Comparison of ENCODE assay signal across 11 cellular contexts in the genomic region with DNA sequence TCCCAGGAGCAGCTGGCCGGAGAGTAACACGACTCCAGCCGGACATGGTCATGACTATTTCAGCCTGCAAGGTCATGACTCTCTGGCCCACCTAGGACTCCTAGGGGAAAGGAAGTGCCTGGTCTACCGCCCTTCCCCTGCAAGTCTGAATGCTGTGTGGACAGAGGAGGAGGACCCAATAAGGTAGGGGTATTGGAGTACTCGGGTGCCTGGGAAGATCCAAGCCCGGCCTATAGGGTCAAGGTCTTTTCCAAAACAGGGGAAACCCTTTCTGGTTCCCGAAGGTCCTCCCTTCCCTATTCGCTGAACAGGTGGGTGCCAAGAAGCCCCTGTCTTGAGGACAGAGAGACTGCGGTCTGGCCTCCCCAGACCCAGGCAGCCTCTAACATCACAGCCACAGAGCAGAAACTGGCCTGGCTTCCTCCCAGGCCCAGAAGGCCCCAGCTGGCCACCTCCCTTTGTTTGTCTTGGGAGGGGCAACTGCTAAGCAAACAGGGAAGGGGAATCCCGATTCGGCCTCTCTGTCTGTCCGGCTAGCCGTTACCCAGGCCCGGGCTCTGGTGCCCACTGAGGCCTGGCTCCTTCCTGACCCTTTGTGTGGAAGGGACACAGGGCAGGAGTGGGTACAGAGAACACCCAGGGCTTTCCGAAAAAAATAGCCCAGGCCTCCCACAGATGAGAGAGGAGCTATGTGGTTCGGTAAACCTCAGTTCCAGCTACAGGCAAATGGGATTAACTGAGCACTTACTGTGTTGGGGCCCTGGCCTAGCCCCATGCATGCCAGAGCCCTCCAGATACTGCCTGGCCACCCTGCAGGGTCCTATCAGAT. TPM values are rescaled to one million over a fixed set of nuclear protein-coding genes. Genes with fewer than 3 reads are reported as not detected.
DNase-seq lines count a peak whose midpoint lies in the region; ATAC-seq, FAIRE-seq and TF ChIP-seq lines count a peak whose summit lies in the region.
"Had no signal": no experiment of that assay in that cellular context is flagged by ENCODE, and none has a peak within 500 bp of the region (broad histone marks: within the 10 kb centered on the region; RNA-seq: fewer than 3 reads in every experiment).

No MANE protein-coding gene starts in this region.

- no peak overlapping the region for H3K14ac ChIP-seq in H1 (ENCODE audit: insufficient read length)

- no peak overlapping the region for H3K4me2 ChIP-seq in H1 (ENCODE audit: insufficient read depth in 1 of 2, low read depth in 2 of 2, low read length in 2 of 2)

- H2BK15ac ChIP-seq in H1 (ENCODE audit: low read length): peak overlapping the region; percentile 88; the same call in 1 of the 2 replicates

- peak overlapping the region in 7 of 9 donors; percentile 64 to 99 (median 97) for H3K27ac Mint-ChIP-seq in naive thymus-derived CD4-positive, alpha-beta T cell

- H3K79me1 ChIP-seq in H1 (ENCODE audit: low read depth, low read length): no peaks in the 10 kb centered on the region

- H3K23ac ChIP-seq in H1 (ENCODE audit: insufficient read length): no peak overlapping the region

- H3K36me3 ChIP-seq in H1 (ENCODE audit: control insufficient read depth in 2 of 4, insufficient read depth in 4 of 4, low read length in 3 of 4) (no peaks in the 10 kb centered on the region), vagina (no peaks in the 10 kb centered on the region)
- H3K36me3 ChIP-seq in naive thymus-derived CD4-positive, alpha-beta T cell (ENCODE audit: control insufficient read depth in 2 of 3, insufficient read depth in 3 of 3, low read length in 3 of 3): no peaks in the 10 kb centered on the region

- intact Hi-C loops in Right ventricle myocardium inferior (cut with DNase I): no loop called here
- intact Hi-C loops in cardiac septum (cut with DNase I): no loop called here
- intact Hi-C loops in naive thymus-derived CD4-positive, alpha-beta T cell (cut with micrococcal nuclease): loop anchor here in 1 of 2 donors (5.0 kb wide), 1 partner anchor 217 kb away; no protein-coding TSS in a partner anchor
- intact Hi-C loops in vagina (cut with DNase I): no loop called here

- H3K4me1 Mint-ChIP-seq in naive thymus-derived CD4-positive, alpha-beta T cell: peaks cover 31 to 62% (median 55%) of the 10 kb centered on the region in 7 donors

- TF ChIP-seq POLR2A in H1 (IDR thresholded peaks at IDR 0.05; ENCODE audit: control extremely low read depth in 1 of 2, low read depth in 2 of 2, low read length in 2 of 2): no peak
- TF ChIP-seq POLR2A in vagina (IDR thresholded peaks at IDR 0.05): no peak

- H2BK120ac ChIP-seq in H1 (replicated peaks; ENCODE audit: low read depth, low read length): no peak overlapping the region

- ATAC-seq in Right ventricle myocardium inferior: peak; percentile 24
- ATAC-seq in naive thymus-derived CD4-positive, alpha-beta T cell: no peak
- ATAC-seq: SK-N-SH treated with all-trans-retinoic acid at 6 μM for 48 hours had no signal

- H2AK5ac ChIP-seq in H1 (ENCODE audit: low read depth, low read length): no peak overlapping the region

- no peak overlapping the region for H3K4me3 ChIP-seq in H1 (ENCODE audit: extremely low read depth in 1 of 4, insufficient read depth in 2 of 4, low read depth in 3 of 4, low read length in 4 of 4)
- H3K4me3 ChIP-seq in naive thymus-derived CD4-positive, alpha-beta T cell (ENCODE audit: low read length): no peak overlapping the region
- H3K4me3 ChIP-seq in vagina: no peak overlapping the region

- peak; percentile 39 for DNase-seq in Right ventricle myocardium inferior (ENCODE audit: missing footprints)
- no peak for DNase-seq in cardiac septum (ENCODE audit: low spot score)
- no peak for DNase-seq in H1 (ENCODE audit: low read depth in 1 of 2, low spot score in 2 of 2)
- DNase-seq in naive thymus-derived CD4-positive, alpha-beta T cell: no peak
- DNase-seq in vagina (ENCODE audit: extremely low spot score in 2 of 2): no peak
- DNase-seq in putamen (ENCODE audit: low spot score): no peak
- DNase-seq in Kasumi-1 (lab: John Stamatoyannopoulos, UW): no peak
- no peak for DNase-seq in 8988T
- DNase-seq: activated CD8-positive, alpha-beta memory T cell treated with anti-CD3 and anti-CD28 coated beads, Interleukin-2, amount 50 U/mL, for 4 hours; NCI-H1436 had no signal

- H3K4ac ChIP-seq in H1 (replicated peaks; ENCODE audit: insufficient read length, low read depth, low read length): no peak overlapping the region

- H4K8ac ChIP-seq in H1 (ENCODE audit: extremely low read depth, insufficient read depth, low read length): no peak overlapping the region

- TF ChIP-seq RAD21 in H1 (IDR thresholded peaks at IDR 0.05 in 1 of 2, conservative IDR thresholded peaks at IDR 0.05 in 1 of 2; ENCODE audit: low read depth in 2 of 2, low read length in 2 of 2): no peak

- no peak overlapping the region for H3K9ac ChIP-seq in H1 (replicated peaks in 1 of 4; ENCODE audit: extremely low read depth in 1 of 4, low read depth in 3 of 4, low read length in 3 of 4)

- H3K27ac ChIP-seq in H1 (ENCODE audit: low read depth, low read length): no peak overlapping the region
- H3K27ac ChIP-seq in naive thymus-derived CD4-positive, alpha-beta T cell (ENCODE audit: low read depth, low read length): peak overlapping the region; percentile 97
- peak overlapping the region; percentile 33 for H3K27ac ChIP-seq in vagina

- no peak overlapping the region; the same call in 1 of the 2 replicates for H3K18ac ChIP-seq in H1 (ENCODE audit: extremely low read depth, low read length)

- POLR2A ChIA-PET in H1 (lab: Charles Lee; ENCODE audit: partially characterized antibody): interaction anchor here (0.8 to 22.5 kb wide), 4 partner anchors 10 to 45 kb away, joined by 3 to 366 read pairs (median 4); partner anchors contain the start of gene SCN1B
- POLR2A ChIA-PET in naive thymus-derived CD4-positive, alpha-beta T cell (lab: Charles Lee): interaction anchor here (0.6 to 10.7 kb wide), 6 partner anchors 7 to 47 kb away, joined by 4 to 237 read pairs (median 16); partner anchors contain the start of gene HPN

- H3K9me3 ChIP-seq in H1 (ENCODE audit: insufficient read depth in 2 of 2, low read depth in 1 of 2, low read length in 1 of 2) (no peaks in the 10 kb centered on the region), vagina (no peaks in the 10 kb centered on the region)
- no peaks in the 10 kb centered on the region for H3K9me3 ChIP-seq in naive thymus-derived CD4-positive, alpha-beta T cell (ENCODE audit: control insufficient read depth in 2 of 3, low read length in 3 of 3)

- H4K5ac ChIP-seq in H1 (ENCODE audit: insufficient read length, low read depth, low read length): no peak overlapping the region

- H3K9me3 Mint-ChIP-seq in naive thymus-derived CD4-positive, alpha-beta T cell: peaks cover 0 to 4% (median 0%) of the 10 kb centered on the region in 11 donors

- H3K4me1 ChIP-seq in H1 (replicated peaks in 1 of 4; ENCODE audit: control insufficient read depth in 3 of 4, insufficient read depth in 4 of 4, low read length in 3 of 4): peaks cover 0 to 10% (median 8%) of the 10 kb centered on the region in 4 experiments; a peak in 6 of 7 replicates
- peaks cover 40 to 46% of the 10 kb centered on the region in 2 donors for H3K4me1 ChIP-seq in naive thymus-derived CD4-positive, alpha-beta T cell (ENCODE audit: control insufficient read depth in 2 of 2, insufficient read depth in 2 of 2, low read length in 2 of 2)
- H3K4me1 ChIP-seq in vagina: peaks cover 17% of the 10 kb centered on the region

- no peak overlapping the region for H2AFZ ChIP-seq in H1 (ENCODE audit: low read length)

- TF ChIP-seq EP300 in H1 (IDR thresholded peaks at IDR 0.05; ENCODE audit: borderline replicate concordance in 1 of 2, low read depth in 2 of 2, low read length in 2 of 2): no peak

- H3K27me3 Mint-ChIP-seq in naive thymus-derived CD4-positive, alpha-beta T cell: no peaks in the 10 kb centered on the region

- no peaks in the 10 kb centered on the region for H3K27me3 ChIP-seq in H1 (replicated peaks in 1 of 4; ENCODE audit: control insufficient read depth in 3 of 4, extremely low read depth in 1 of 4, insufficient read depth in 3 of 4, low read length in 3 of 4)
- no peaks in the 10 kb centered on the region for H3K27me3 ChIP-seq in naive thymus-derived CD4-positive, alpha-beta T cell (ENCODE audit: control insufficient read depth in 2 of 2, insufficient read depth in 2 of 2, low read length in 2 of 2)
- H3K27me3 ChIP-seq in vagina: no peaks in the 10 kb centered on the region

- H2BK20ac ChIP-seq in H1 (ENCODE audit: low read length): no peak overlapping the region

- no peak overlapping the region for H4K91ac ChIP-seq in H1 (replicated peaks; ENCODE audit: insufficient read length, low read length)

- 84% methylated on average over 16 of the region's 16 CpGs; no CpG with 5 or more reads in 1 of the 2 experiments for WGBS in H1 (ENCODE audit: extremely low coverage in 1 of 2, insufficient coverage in 1 of 2, insufficient read length in 1 of 2, insufficient replicate concordance in 2 of 2, low coverage in 1 of 2, low lambda C conversion rate in 2 of 2, missing lambda C conversion rate in 1 of 2), 2 experiments

- H3K23me2 ChIP-seq in H1 (ENCODE audit: low read depth, low read length): peaks cover 10% of the 10 kb centered on the region; the same call in 1 of the 2 replicates

- H4K20me1 ChIP-seq in H1 (replicated peaks in 1 of 2; ENCODE audit: control insufficient read depth in 1 of 2, insufficient read depth in 2 of 2, low read length in 2 of 2): no peaks in the 10 kb centered on the region

- TF ChIP-seq CTCF in H1 (IDR thresholded peaks at IDR 0.05; ENCODE audit: control extremely low read depth in 1 of 3, insufficient read depth in 1 of 3, low read depth in 1 of 3, low read length in 3 of 3) (no peak), vagina (IDR thresholded peaks at IDR 0.05) (no peak)

- CTCF ChIA-PET in H1 (lab: Charles Lee; ENCODE audit: partially characterized antibody): interaction anchor here (0.6 to 1.9 kb wide), 7 partner anchors 13 to 572 kb away, joined by 3 to 5 read pairs (median 3); no protein-coding TSS in a partner anchor
- CTCF ChIA-PET in naive thymus-derived CD4-positive, alpha-beta T cell (lab: Charles Lee): interaction anchor here (1.0 to 1.7 kb wide), 4 partner anchors 8 to 26 kb away, joined by 3 to 5 read pairs (median 4); no protein-coding TSS in a partner anchor

- H3K79me2 ChIP-seq in H1 (ENCODE audit: control insufficient read depth in 1 of 2, insufficient read depth in 2 of 2, low read length in 2 of 2): no peaks in the 10 kb centered on the region

- H3K56ac ChIP-seq in H1 (replicated peaks; ENCODE audit: insufficient read length, low read depth, low read length): no peak overlapping the region

- H3K4me3 Mint-ChIP-seq in naive thymus-derived CD4-positive, alpha-beta T cell: peak overlapping the region in 2 of 10 donors; percentile 48 to 98

- FAIRE-seq in H1 (lab: Jason Lieb, UNC): no peak

- H3K36me3 Mint-ChIP-seq in naive thymus-derived CD4-positive, alpha-beta T cell: peaks cover 0 to 3% (median 0%) of the 10 kb centered on the region in 5 donors

- no peak overlapping the region; the same call in 1 of the 2 replicates for H2BK5ac ChIP-seq in H1 (ENCODE audit: low read depth, low read length)

- H2BK12ac ChIP-seq in H1 (ENCODE audit: low read depth, low read length): peak overlapping the region; percentile 63; the same call in 1 of the 2 replicates

RNA-seq across cellular contexts. Expression of gene GRAMD1A, which starts 5.3 kb away (rescaled TPM):
- total RNA-seq in Right ventricle myocardium inferior (25.8 TPM), cardiac septum (38.3 TPM), vagina (61.9 TPM)
- 152 and 154 TPM in 2 replicates for total RNA-seq in H1 (2021; fragmentation: NEBNext Ultra II Directional; extraction: Animal tissue kit (Norgen Biotek cat#: 25700))
- polyA plus RNA-seq in H1 (2011; rRNA removed): 113 and 176 TPM in 2 replicates
- polyA plus RNA-seq in H1 (2011; cell fraction: cytosol; rRNA removed): 103 TPM
- polyA plus RNA-seq in H1 (2011; cell fraction: nucleus; rRNA removed): 333 TPM
- 101 to 139 TPM (median 129 TPM) in 4 replicates for polyA plus RNA-seq in H1 (2012, experiment 1 of 2)
- polyA plus RNA-seq in H1 (2012, experiment 2 of 2): 109 TPM
- polyA plus RNA-seq in H1 (2013, experiment 1 of 2): 139 TPM
- 137 TPM for polyA plus RNA-seq in H1 (2013, experiment 2 of 2)
- polyA minus RNA-seq in H1 (2011; rRNA and poly(A)+ RNA removed): 113 and 127 TPM in 2 replicates
- 87.8 TPM for polyA minus RNA-seq in H1 (2011; cell fraction: cytosol; rRNA and poly(A)+ RNA removed)
- polyA minus RNA-seq in H1 (2011; cell fraction: nucleus; rRNA and poly(A)+ RNA removed): 91.4 TPM
- 100 to 1,000 TPM in 4 of 5 experiments, 10 to 100 TPM in 1; 90.1 to 286 (median 253) TPM for total RNA-seq in naive thymus-derived CD4-positive, alpha-beta T cell
- polyA plus RNA-seq in naive thymus-derived CD4-positive, alpha-beta T cell: 10 to 100 TPM; 33.6 to 74.9 TPM

RNA-seq across cellular contexts. Expression of gene ZNF792, which starts 30.8 kb away (rescaled TPM):
- 3.0 TPM for total RNA-seq in Right ventricle myocardium inferior
- 4.0 TPM for total RNA-seq in cardiac septum
- total RNA-seq in H1 (2021; fragmentation: NEBNext Ultra II Directional; extraction: Animal tissue kit (Norgen Biotek cat#: 25700)): 6.0 and 7.2 TPM in 2 replicates
- polyA plus RNA-seq in H1 (2011; rRNA removed): 1.9 and 2.5 TPM in 2 replicates
- polyA plus RNA-seq in H1 (2011; cell fraction: cytosol; rRNA removed): 2.6 TPM
- polyA plus RNA-seq in H1 (2011; cell fraction: nucleus; rRNA removed): 3.6 TPM
- polyA plus RNA-seq in H1 (2012, experiment 1 of 2): 2.9 to 3.2 TPM (median 3.1 TPM) in 4 replicates
- polyA plus RNA-seq in H1 (2012, experiment 2 of 2): 1.9 TPM
- polyA plus RNA-seq in H1 (2013, experiment 1 of 2): 2.8 TPM
- 2.8 TPM for polyA plus RNA-seq in H1 (2013, experiment 2 of 2)
- polyA minus RNA-seq in H1 (2011; rRNA and poly(A)+ RNA removed): 17.4 and 19.9 TPM in 2 replicates
- 5.2 TPM for polyA minus RNA-seq in H1 (2011; cell fraction: cytosol; rRNA and poly(A)+ RNA removed)
- polyA minus RNA-seq in H1 (2011; cell fraction: nucleus; rRNA and poly(A)+ RNA removed): 16.5 TPM
- total RNA-seq in naive thymus-derived CD4-positive, alpha-beta T cell: 10 to 100 TPM; 11.0 to 33.9 (median 14.7) TPM
- polyA plus RNA-seq in naive thymus-derived CD4-positive, alpha-beta T cell: 10 to 100 TPM; 18.3 to 23.5 TPM
- 4.2 TPM for total RNA-seq in vagina

RNA-seq across cellular contexts. Expression of gene SCN1B, which starts 35.4 kb away (rescaled TPM):
- total RNA-seq in Right ventricle myocardium inferior: 44.3 TPM
- 58.7 TPM for total RNA-seq in cardiac septum
- total RNA-seq in H1 (2021; fragmentation: NEBNext Ultra II Directional; extraction: Animal tissue kit (Norgen Biotek cat#: 25700)): 3.3 and 3.5 TPM in 2 replicates
- polyA plus RNA-seq in H1 (2011; rRNA removed): 3.1 and 4.1 TPM in 2 replicates
- 3.9 TPM for polyA plus RNA-seq in H1 (2011; cell fraction: cytosol; rRNA removed)
- polyA plus RNA-seq in H1 (2011; cell fraction: nucleus; rRNA removed): 8.6 TPM
- 2.8 to 4.5 TPM (median 3.7 TPM) in 4 replicates for polyA plus RNA-seq in H1 (2012, experiment 1 of 2)
- polyA plus RNA-seq in H1 (2012, experiment 2 of 2): 2.3 TPM
- 1.9 TPM for polyA plus RNA-seq in H1 (2013, experiment 1 of 2)
- polyA plus RNA-seq in H1 (2013, experiment 2 of 2): 1.7 TPM
- polyA minus RNA-seq in H1 (2011; rRNA and poly(A)+ RNA removed): 1.5 and 4.7 TPM in 2 replicates
- 3.4 TPM for polyA minus RNA-seq in H1 (2011; cell fraction: cytosol; rRNA and poly(A)+ RNA removed)
- polyA minus RNA-seq in H1 (2011; cell fraction: nucleus; rRNA and poly(A)+ RNA removed): 3.0 TPM
- total RNA-seq in naive thymus-derived CD4-positive, alpha-beta T cell: 1 to 10 TPM in 4 of 5 experiments, under 1 TPM in 1; 0.48 to 1.9 (median 1.8) TPM
- polyA plus RNA-seq in naive thymus-derived CD4-positive, alpha-beta T cell: under 1 TPM in 1 of 2 donors, not detected in 1; 0.23 TPM
- total RNA-seq in vagina: 8.6 TPM

RNA-seq across cellular contexts. Expression of gene HPN, which starts 46.7 kb away (rescaled TPM):
- total RNA-seq in Right ventricle myocardium inferior (5.5 TPM), cardiac septum (4.9 TPM), vagina (not detected)
- 12.3 and 14.7 TPM in 2 replicates for total RNA-seq in H1 (2021; fragmentation: NEBNext Ultra II Directional; extraction: Animal tissue kit (Norgen Biotek cat#: 25700))
- 33.7 and 49.9 TPM in 2 replicates for polyA plus RNA-seq in H1 (2011; rRNA removed)
- 32.0 TPM for polyA plus RNA-seq in H1 (2011; cell fraction: cytosol; rRNA removed)
- 86.2 TPM for polyA plus RNA-seq in H1 (2011; cell fraction: nucleus; rRNA removed)
- polyA plus RNA-seq in H1 (2012, experiment 1 of 2): 8.3 to 24.9 TPM (median 19.7 TPM) in 4 replicates
- 19.5 TPM for polyA plus RNA-seq in H1 (2012, experiment 2 of 2)
- 14.3 TPM for polyA plus RNA-seq in H1 (2013, experiment 1 of 2)
- polyA plus RNA-seq in H1 (2013, experiment 2 of 2): 13.3 TPM
- polyA minus RNA-seq in H1 (2011; rRNA and poly(A)+ RNA removed): 6.3 and 7.6 TPM in 2 replicates
- polyA minus RNA-seq in H1 (2011; cell fraction: cytosol; rRNA and poly(A)+ RNA removed): 16.4 TPM
- polyA minus RNA-seq in H1 (2011; cell fraction: nucleus; rRNA and poly(A)+ RNA removed): 19.0 TPM
- not detected for total RNA-seq in naive thymus-derived CD4-positive, alpha-beta T cell
- polyA plus RNA-seq in naive thymus-derived CD4-positive, alpha-beta T cell: not detected
